In the genomic region with DNA sequence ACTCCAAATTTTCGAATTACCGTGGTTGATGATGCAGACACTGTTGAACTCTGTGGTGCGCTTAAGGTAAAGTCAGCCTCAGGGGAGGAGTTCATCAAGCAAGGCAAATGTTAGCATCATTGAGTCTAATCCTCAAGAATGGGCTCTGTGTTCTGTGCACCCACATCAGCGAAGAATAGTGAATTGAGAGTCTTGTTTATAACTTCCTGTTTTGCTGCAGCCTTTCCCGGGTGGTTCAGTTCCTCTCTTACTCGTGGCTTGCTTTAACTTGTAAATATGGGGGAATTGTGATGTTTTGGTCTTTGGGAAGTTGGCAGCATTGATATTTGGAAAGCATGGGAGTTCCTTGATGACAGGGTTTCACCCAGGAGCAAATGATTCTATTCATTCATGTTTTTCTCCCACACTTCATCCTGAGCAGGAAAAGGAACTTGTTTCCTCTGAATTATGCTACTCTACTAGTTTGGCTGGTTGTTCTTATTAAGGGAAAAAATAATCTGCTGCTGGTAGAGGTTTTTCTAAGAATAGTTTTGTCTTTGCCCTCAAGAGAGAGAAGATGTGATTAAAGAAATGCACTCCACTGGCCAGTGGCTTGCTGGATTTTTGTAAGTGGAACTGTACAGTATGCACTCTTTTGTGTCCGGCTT, we compare ENCODE assay signal across 13 cellular contexts. TPM values are rescaled to one million over a fixed set of nuclear protein-coding genes. Genes with fewer than 3 reads are reported as not detected.
DNase-seq lines count a peak whose midpoint lies in the region; ATAC-seq and TF ChIP-seq lines count a peak whose summit lies in the region.
"Had no signal": no experiment of that assay in that cellular context is flagged by ENCODE, and none has a peak within 500 bp of the region (broad histone marks: within the 10 kb centered on the region; RNA-seq: fewer than 3 reads in every experiment).

No MANE protein-coding gene starts in this region.

- H3K9ac ChIP-seq in Karpas-422 (ENCODE audit: low read length): peak overlapping the region; percentile 16

- peak overlapping the region; percentile 45 for H3K4me2 ChIP-seq in Karpas-422 (ENCODE audit: low read depth, low read length, poor library complexity, severe bottlenecking)

- H3K4me3 Mint-ChIP-seq in immature natural killer cell: no peak overlapping the region

- H3K4me1 ChIP-seq in Karpas-422 (ENCODE audit: low read length): peaks cover 26% of the 10 kb centered on the region

- no peaks in the 10 kb centered on the region for H3K9me3 ChIP-seq in Karpas-422 (ENCODE audit: low read length)
- H3K9me3 ChIP-seq: SJSA1, thyroid gland had no signal

- H3K9me2 ChIP-seq in Karpas-422 (replicated peaks; ENCODE audit: insufficient read depth, low read length): no peaks in the 10 kb centered on the region

- TF ChIP-seq CTCF in VCaP (conservative IDR thresholded peaks at IDR 0.05): no peak

- no peaks in the 10 kb centered on the region for H3K27me3 Mint-ChIP-seq in immature natural killer cell (ENCODE audit: low read depth in 3 of 3)

- peaks cover 22 to 42% (median 33%) of the 10 kb centered on the region in 3 donors for H3K36me3 Mint-ChIP-seq in immature natural killer cell

- H3K4me3 ChIP-seq in Karpas-422 (ENCODE audit: low read length): 0 out of 2 replicates have a peak overlapping the region, but pooled peaks have one; percentile 16
- H3K4me3 ChIP-seq: SJSA1, thyroid gland had no signal

- DNase-seq in C1 segment of cervical spinal cord (lab: John Stamatoyannopoulos, UW) (peak in 9 of 14 donors; percentile 4 to 51 (median 27)), Karpas-422 (peak; percentile 51), midbrain (lab: John Stamatoyannopoulos, UW) (peak; percentile 60), NCI-H2029 treated with DMSO at 0.1 percent for 48 hours (lab: John Stamatoyannopoulos, UW) (no peak), immature natural killer cell (no peak)
- no peak for DNase-seq in stimulated activated CD4-positive, alpha-beta T cell treated with anti-CD3 and anti-CD28 coated beads, Interleukin-15, amount 100 ng/mL, for 24 hours
- DNase-seq: glutamatergic neuron, mesenchymal stem cell, retina, thyroid gland had no signal

- H3K9me3 Mint-ChIP-seq in immature natural killer cell: no peaks in the 10 kb centered on the region

- peak overlapping the region; percentile 79 for H2AFZ ChIP-seq in Karpas-422 (ENCODE audit: low read length)

- H3K27ac ChIP-seq in Karpas-422 (ENCODE audit: low read length): peak overlapping the region; percentile 61
- peak overlapping the region; percentile 53 for H3K27ac ChIP-seq in VCaP
- H3K27ac ChIP-seq: SJSA1 had no signal

- H3K27ac Mint-ChIP-seq in immature natural killer cell: peak overlapping the region in 1 of 6 donors; percentile 39

- H3K36me3 ChIP-seq in Karpas-422 (ENCODE audit: insufficient read depth, low read length): no peaks in the 10 kb centered on the region
- H3K36me3 ChIP-seq: SJSA1 had no signal

- H3K79me2 ChIP-seq in Karpas-422 (ENCODE audit: low read length): no peaks in the 10 kb centered on the region

- ATAC-seq in GM18517 (IDR thresholded peaks at IDR 0.05; ENCODE audit: unreplicated experiment): no peak

- no peaks in the 10 kb centered on the region for H4K20me1 ChIP-seq in Karpas-422 (ENCODE audit: insufficient read depth, low read depth, low read length)

- no peaks in the 10 kb centered on the region for H3K27me3 ChIP-seq in Karpas-422 (ENCODE audit: low read length)
- H3K27me3 ChIP-seq: SJSA1, thyroid gland had no signal

- H3K4me1 Mint-ChIP-seq in immature natural killer cell: peaks cover 0 to 2% of the 10 kb centered on the region in 2 donors

RNA-seq across cellular contexts. Expression of a gene that starts 40.4 kb away (rescaled TPM):
- 13.5 and 20.0 TPM in 2 replicates for total RNA-seq in Karpas-422 (2014; rRNA removed; shearing (Covaris generic); ENCODE audit: low replicate concordance)
- 10 to 100 TPM in 2 of 3 donors, 1 to 10 TPM in 1; 9.0 to 22.4 (median 20.8) TPM for polyA plus RNA-seq in immature natural killer cell

Comparison
In these comparisons a context has a peak if more than half of its experiments do, and no peak if none do; other contexts are left out.
1. DNase-seq: peak in C1 segment of cervical spinal cord (9 of 14), Karpas-422 (single experiment) and midbrain (single experiment); none in NCI-H2029 treated with DMSO at 0.1 percent for 48 hours (single experiment), stimulated activated CD4-positive, alpha-beta T cell treated with anti-CD3 and anti-CD28 coated beads, Interleukin-15, amount 100 ng/mL, for 24 hours (single experiment) and immature natural killer cell (0 of 3).